1 cellular context compared by ENCODE assay signal in genomic region chrX:153878285-153878779, GRCh38.
TF ChIP-seq lines count a peak whose summit lies in the region.

No MANE protein-coding gene starts in this region.

TF ChIP-seq in neural cell, 6 proteins besides CTCF, POLR2A, EP300 and RAD21:
- TF ChIP-seq REST (IDR thresholded peaks at IDR 0.05; ENCODE audit: borderline replicate concordance) = no peak
- TF ChIP-seq MXI1 (conservative IDR thresholded peaks at IDR 0.05; ENCODE audit: poor library complexity, severe bottlenecking) = no peak
- TF ChIP-seq TAF1 (IDR thresholded peaks at IDR 0.05; ENCODE audit: low read depth) = no peak
- no peak for TF ChIP-seq POLR2AphosphoS5 (IDR thresholded peaks at IDR 0.05)
- no peak for TF ChIP-seq SMC3 (conservative IDR thresholded peaks at IDR 0.05; ENCODE audit: poor library complexity)
- TF ChIP-seq EZH2 (IDR thresholded peaks at IDR 0.05; ENCODE audit: borderline replicate concordance, insufficient read depth, low read length, poor library complexity, severe bottlenecking) = no peak
